ENCODE assay signal across 33 cellular contexts in genomic region chr9:111917980-111918379, GRCh38. TPM values are rescaled to one million over a fixed set of nuclear protein-coding genes. Genes with fewer than 3 reads are reported as not detected.
DNase-seq lines count a peak whose midpoint lies in the region; ATAC-seq, FAIRE-seq and TF ChIP-seq lines count a peak whose summit lies in the region.
"Had no signal": no experiment of that assay in that cellular context is flagged by ENCODE, and none has a peak within 500 bp of the region (broad histone marks: within the 10 kb centered on the region; RNA-seq: fewer than 3 reads in every experiment).

No MANE protein-coding gene starts in this region.

- 38 to 67% (median 41%) methylated on average over 9 of the region's 9 CpGs for WGBS in psoas muscle, 3 donors

- ATAC-seq in activated naive CD8-positive, alpha-beta T cell treated with anti-CD3 and anti-CD28 coated beads, Interleukin-2, amount 50 U/mL, for 24 hours = no peak
- peak; percentile 41 to 64 (median 46) for ATAC-seq in psoas muscle
- no peak for ATAC-seq in GM21381 (IDR thresholded peaks at IDR 0.05; ENCODE audit: unreplicated experiment)
- ATAC-seq: foreskin keratinocyte; natural killer cell treated with Interleukin-12 subunit alpha and Interleukin-12 subunit beta and Interleukin-15 and Interleukin-18, amount 100 ng/mL, for 72 hours; PC-3 had no signal

- H3K36me3 Mint-ChIP-seq in activated naive CD8-positive, alpha-beta T cell = peaks cover 4% of the 10 kb centered on the region
- H3K36me3 Mint-ChIP-seq in activated naive CD8-positive, alpha-beta T cell treated with anti-CD3 and anti-CD28 coated beads, Interleukin-2, amount 50 U/mL, for 24 hours (ENCODE audit: low read depth) = peaks cover 42% of the 10 kb centered on the region
- H3K36me3 Mint-ChIP-seq in chondrocyte (ENCODE audit: low read depth) = peaks cover 8% of the 10 kb centered on the region
- H3K36me3 Mint-ChIP-seq: natural killer cell treated with Interleukin-12 subunit alpha and Interleukin-12 subunit beta and Interleukin-15 and Interleukin-18, amount 100 ng/mL, for 72 hours had no signal

- H3K27ac Mint-ChIP-seq in activated naive CD8-positive, alpha-beta T cell = peak overlapping the region; percentile 75
- no peak overlapping the region for H3K27ac Mint-ChIP-seq in activated naive CD8-positive, alpha-beta T cell treated with anti-CD3 and anti-CD28 coated beads, Interleukin-2, amount 50 U/mL, for 24 hours
- peak overlapping the region; percentile 49 for H3K27ac Mint-ChIP-seq in chondrocyte (ENCODE audit: unreplicated experiment)
- H3K27ac Mint-ChIP-seq: activated CD4-positive, alpha-beta T cell treated with anti-CD3 and anti-CD28 coated beads, Interleukin-2, amount 10 ng/mL, durations not matched to agents 7 days and 5 days; activated naive CD4-positive, alpha-beta T cell treated with anti-CD3 and anti-CD28 coated beads for 36 hours; dendritic cell treated with granulocyte-macrophage colony-stimulating factor and Interleukin-4, amounts not matched to agents 40 ng/mL and 50 ng/mL, for 4 days; endodermal cell; T-helper 2 cell treated with Interferon-gamma antibody and Interleukin-4, amounts not matched to agents 5 μg/mL and 100 μg/mL, for 36 hours had no signal

- H3K4me3 Mint-ChIP-seq in activated naive CD8-positive, alpha-beta T cell = peak overlapping the region; percentile 2
- H3K4me3 Mint-ChIP-seq in activated naive CD8-positive, alpha-beta T cell treated with anti-CD3 and anti-CD28 coated beads, Interleukin-2, amount 50 U/mL, for 24 hours = no peak overlapping the region
- H3K4me3 Mint-ChIP-seq in chondrocyte (ENCODE audit: unreplicated experiment) = no peak overlapping the region
- H3K4me3 Mint-ChIP-seq: activated CD4-positive, alpha-beta T cell treated with anti-CD3 and anti-CD28 coated beads, Interleukin-2, amount 10 ng/mL, durations not matched to agents 7 days and 5 days; activated naive CD4-positive, alpha-beta T cell treated with anti-CD3 and anti-CD28 coated beads for 36 hours; dendritic cell treated with granulocyte-macrophage colony-stimulating factor and Interleukin-4, amounts not matched to agents 40 ng/mL and 50 ng/mL, for 4 days; endodermal cell; natural killer cell treated with Interleukin-12 subunit alpha and Interleukin-12 subunit beta and Interleukin-15 and Interleukin-18, amount 100 ng/mL, for 72 hours; T-helper 2 cell treated with Interferon-gamma antibody and Interleukin-4, amounts not matched to agents 5 μg/mL and 100 μg/mL, for 36 hours had no signal

- intact Hi-C loops in psoas muscle (cut with DNase I) = no loop called here

- no peak for TF ChIP-seq CTCF in chondrocyte (IDR thresholded peaks at IDR 0.05)
- no peak for TF ChIP-seq CTCF in psoas muscle (IDR thresholded peaks at IDR 0.05)
- no peak for TF ChIP-seq CTCF in D721Med (IDR thresholded peaks at IDR 0.05; ENCODE audit: insufficient read depth, missing control alignments)

- no peak for FAIRE-seq in D721Med (lab: Jason Lieb, UNC)
- FAIRE-seq: GM12878, H1 had no signal

- H3K36me3 ChIP-seq in psoas muscle (ENCODE audit: insufficient read depth in 1 of 2, low read depth in 1 of 2) = peaks cover 5 to 25% of the 10 kb centered on the region in 2 donors

- no peaks in the 10 kb centered on the region for H3K9me3 ChIP-seq in psoas muscle
- H3K9me3 ChIP-seq: esophagus muscularis mucosa, suprapubic skin had no signal

- no peak for DNase-seq in activated naive CD8-positive, alpha-beta T cell treated with anti-CD3 and anti-CD28 coated beads, Interleukin-2, amount 50 U/mL, for 24 hours
- peak; percentile 68 for DNase-seq in MV-4-11 (lab: John Stamatoyannopoulos, UW)
- DNase-seq in chondrocyte (ENCODE audit: low spot score) = no peak
- no peak for DNase-seq in psoas muscle
- no peak for DNase-seq in DMS79 treated with DMSO at 0.1 percent for 48 hours (lab: John Stamatoyannopoulos, UW)
- DNase-seq in D721Med (ENCODE audit: insufficient read length, low spot score) = no peak
- DNase-seq: 8988T; activated CD4-positive, alpha-beta T cell treated with anti-CD3 and anti-CD28 coated beads, Interleukin-2, amount 10 ng/mL, durations not matched to agents 7 days and 5 days; activated naive CD4-positive, alpha-beta T cell treated with anti-CD3 and anti-CD28 coated beads for 36 hours; activated T-cell treated with anti-CD3 and anti-CD28 coated beads, Interleukin-2, amount 50 U/mL, for 48 hours; aorta; CD4-positive, alpha-beta memory T cell; central memory CD4-positive, alpha-beta T cell; EL; endodermal cell; foreskin keratinocyte; Kasumi-1; midbrain; NCI-H510A treated with DMSO at 0.1 percent for 48 hours; PC-3; retina; SHP77; stimulated activated CD4-positive, alpha-beta T cell treated with anti-CD3 and anti-CD28 coated beads, Interleukin-2, amount 100 ng/mL, for 48 hours had no signal

- H3K27me3 Mint-ChIP-seq in activated naive CD8-positive, alpha-beta T cell = no peaks in the 10 kb centered on the region
- H3K27me3 Mint-ChIP-seq in activated naive CD8-positive, alpha-beta T cell treated with anti-CD3 and anti-CD28 coated beads, Interleukin-2, amount 50 U/mL, for 24 hours = no peaks in the 10 kb centered on the region
- H3K27me3 Mint-ChIP-seq in chondrocyte (ENCODE audit: low read depth) = no peaks in the 10 kb centered on the region
- H3K27me3 Mint-ChIP-seq: activated CD4-positive, alpha-beta T cell treated with anti-CD3 and anti-CD28 coated beads, Interleukin-2, amount 10 ng/mL, durations not matched to agents 7 days and 5 days; CD4-positive, alpha-beta memory T cell; dendritic cell treated with granulocyte-macrophage colony-stimulating factor and Interleukin-4, amounts not matched to agents 40 ng/mL and 50 ng/mL, for 4 days; natural killer cell treated with Interleukin-12 subunit alpha and Interleukin-12 subunit beta and Interleukin-15 and Interleukin-18, amount 100 ng/mL, for 72 hours had no signal

- H3K4me1 Mint-ChIP-seq in activated naive CD8-positive, alpha-beta T cell (ENCODE audit: low read depth) = peaks cover 53% of the 10 kb centered on the region
- H3K4me1 Mint-ChIP-seq in activated naive CD8-positive, alpha-beta T cell treated with anti-CD3 and anti-CD28 coated beads, Interleukin-2, amount 50 U/mL, for 24 hours = peaks cover 64% of the 10 kb centered on the region
- peaks cover 31% of the 10 kb centered on the region for H3K4me1 Mint-ChIP-seq in chondrocyte (ENCODE audit: low read depth)

- no peaks in the 10 kb centered on the region for H3K9me3 Mint-ChIP-seq in activated naive CD8-positive, alpha-beta T cell (ENCODE audit: low read depth)
- H3K9me3 Mint-ChIP-seq in activated naive CD8-positive, alpha-beta T cell treated with anti-CD3 and anti-CD28 coated beads, Interleukin-2, amount 50 U/mL, for 24 hours = no peaks in the 10 kb centered on the region
- no peaks in the 10 kb centered on the region for H3K9me3 Mint-ChIP-seq in chondrocyte (ENCODE audit: low read depth)
- H3K9me3 Mint-ChIP-seq: activated CD4-positive, alpha-beta T cell treated with anti-CD3 and anti-CD28 coated beads, Interleukin-2, amount 10 ng/mL, durations not matched to agents 7 days and 5 days; activated naive CD4-positive, alpha-beta T cell treated with anti-CD3 and anti-CD28 coated beads for 36 hours; CD4-positive, alpha-beta memory T cell; dendritic cell treated with granulocyte-macrophage colony-stimulating factor and Interleukin-4, amounts not matched to agents 40 ng/mL and 50 ng/mL, for 4 days; endodermal cell; natural killer cell treated with Interleukin-12 subunit alpha and Interleukin-12 subunit beta and Interleukin-15 and Interleukin-18, amount 100 ng/mL, for 72 hours; T-helper 2 cell treated with Interferon-gamma antibody and Interleukin-4, amounts not matched to agents 5 μg/mL and 100 μg/mL, for 36 hours had no signal

- H3K27me3 ChIP-seq in psoas muscle (ENCODE audit: insufficient read depth in 3 of 3, low read length in 2 of 3) = no peaks in the 10 kb centered on the region
- H3K27me3 ChIP-seq: esophagus muscularis mucosa, foreskin keratinocyte, suprapubic skin had no signal

- no peak overlapping the region for H3K4me3 ChIP-seq in psoas muscle
- H3K4me3 ChIP-seq: esophagus muscularis mucosa, GM12878, suprapubic skin had no signal

- peaks cover 17% of the 10 kb centered on the region for H3K4me1 ChIP-seq in psoas muscle

- no peak overlapping the region for H3K27ac ChIP-seq in psoas muscle
- H3K27ac ChIP-seq: esophagus muscularis mucosa, foreskin keratinocyte, suprapubic skin, VCaP had no signal

RNA-seq across cellular contexts. Expression of gene UGCG, which starts 21.4 kb away (rescaled TPM):
- total RNA-seq in chondrocyte = 17.1 to 31.3 TPM (median 30.9 TPM) in 3 replicates
- 10 to 100 TPM in 3 of 4 donors, 1 to 10 TPM in 1; 9.6 to 56.2 (median 20.2) TPM for total RNA-seq in psoas muscle
- polyA plus RNA-seq in psoas muscle = 10 to 100 TPM in 1 of 3 donors, 1 to 10 TPM in 2; 7.2 to 74.6 (median 8.5) TPM

Comparison
In these comparisons a context has a peak if more than half of its experiments do, and no peak if none do; other contexts are left out.
1. ATAC-seq: peak in psoas muscle (4 of 4); none in activated naive CD8-positive, alpha-beta T cell treated with anti-CD3 and anti-CD28 coated beads, Interleukin-2, amount 50 U/mL, for 24 hours (single experiment) and GM21381 (single experiment).